ENCODE assay signal across 9 cellular contexts in the genomic region with DNA sequence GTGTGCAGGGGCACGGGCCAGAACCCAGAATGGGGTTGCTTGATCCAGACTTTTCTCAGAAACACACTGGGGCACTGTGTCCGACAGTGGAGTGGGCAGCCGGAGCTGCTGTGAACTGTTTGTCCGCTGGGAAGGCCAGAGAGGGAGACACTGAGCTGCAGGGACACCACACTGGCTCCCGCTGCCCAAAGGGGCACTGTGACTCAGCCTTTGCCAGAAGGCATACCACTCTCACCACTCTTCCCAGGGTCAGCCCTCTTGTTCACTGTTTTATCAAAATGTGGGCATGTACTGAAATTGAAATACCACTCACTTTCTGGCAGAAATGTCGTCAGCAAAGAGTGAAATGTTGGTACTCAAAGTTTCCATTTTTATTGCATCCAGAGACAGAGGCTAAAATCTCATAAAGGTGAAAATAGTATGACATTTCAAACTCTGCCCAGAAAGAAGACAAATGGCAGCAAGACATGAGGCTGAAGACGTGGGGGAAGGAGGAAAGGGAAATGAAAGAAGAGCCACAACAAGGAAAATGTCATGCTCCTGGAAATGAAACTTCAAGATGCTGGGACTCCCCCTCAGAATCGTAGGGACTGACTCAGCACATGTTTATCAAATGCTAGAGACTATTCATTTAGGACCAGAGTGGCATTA. TPM values are rescaled to one million over a fixed set of nuclear protein-coding genes. Genes with fewer than 3 reads are reported as not detected.
A peak's percentile ranks its signal among the peaks of the same experiment; 100 is the strongest.
DNase-seq lines count a peak whose midpoint lies in the region; ATAC-seq, FAIRE-seq and TF ChIP-seq lines count a peak whose summit lies in the region.
"Had no signal": no experiment of that assay in that cellular context is flagged by ENCODE, and none has a peak within 500 bp of the region (broad histone marks: within the 10 kb centered on the region; RNA-seq: fewer than 3 reads in every experiment).

No MANE protein-coding gene starts in this region.

- no peak overlapping the region for H2AFZ ChIP-seq in H1 (ENCODE audit: low read length)

- no peaks in the 10 kb centered on the region for H4K20me1 ChIP-seq in H1 (replicated peaks in 1 of 2; ENCODE audit: control insufficient read depth in 1 of 2, insufficient read depth in 2 of 2, low read length in 2 of 2)

- CTCF ChIA-PET in H1 (lab: Charles Lee; ENCODE audit: partially characterized antibody): interaction anchor here (1.2 kb wide), 1 partner anchor 10 kb away, joined by 3 read pairs; no protein-coding TSS in a partner anchor

- H3K9me3 ChIP-seq in RWPE2 (ENCODE audit: severe bottlenecking) (no peaks in the 10 kb centered on the region), H1 (ENCODE audit: insufficient read depth in 2 of 2, low read depth in 1 of 2, low read length in 1 of 2) (peaks cover 5 to 11% of the 10 kb centered on the region in 2 experiments; a peak in 3 of 4 replicates), right atrium auricular region (no peaks in the 10 kb centered on the region)

- no peak overlapping the region for H2BK20ac ChIP-seq in H1 (ENCODE audit: low read length)

- H2BK5ac ChIP-seq in H1 (ENCODE audit: low read depth, low read length): no peak overlapping the region

- no peaks in the 10 kb centered on the region for H3K79me1 ChIP-seq in H1 (ENCODE audit: low read depth, low read length)

- H3K4me2 ChIP-seq in H1 (ENCODE audit: insufficient read depth in 1 of 2, low read depth in 2 of 2, low read length in 2 of 2): no peak overlapping the region

- no peak overlapping the region for H2AK5ac ChIP-seq in H1 (ENCODE audit: low read depth, low read length)

- H4K5ac ChIP-seq in H1 (ENCODE audit: insufficient read length, low read depth, low read length): no peak overlapping the region

- POLR2A ChIA-PET in H1 (lab: Charles Lee; ENCODE audit: partially characterized antibody): no interaction called here

- WGBS in H1 (ENCODE audit: extremely low coverage in 1 of 2, insufficient coverage in 1 of 2, insufficient read length in 1 of 2, insufficient replicate concordance in 2 of 2, low coverage in 1 of 2, low lambda C conversion rate in 2 of 2, missing lambda C conversion rate in 1 of 2), 2 experiments: 90% methylated on average over 8 of the region's 8 CpGs; no CpG with 5 or more reads in 1 of the 2 experiments

- no peak overlapping the region for H4K8ac ChIP-seq in H1 (ENCODE audit: extremely low read depth, insufficient read depth, low read length)

- no peak overlapping the region for H2BK12ac ChIP-seq in H1 (ENCODE audit: low read depth, low read length)

- H3K23ac ChIP-seq in H1 (ENCODE audit: insufficient read length): no peak overlapping the region

- no peak overlapping the region for H3K56ac ChIP-seq in H1 (replicated peaks; ENCODE audit: insufficient read length, low read depth, low read length)

- FAIRE-seq in H1 (lab: Jason Lieb, UNC): no peak

- H3K4me1 ChIP-seq in RWPE2 (ENCODE audit: insufficient read depth, poor library complexity, severe bottlenecking) (peaks cover 35% of the 10 kb centered on the region), H1 (replicated peaks in 1 of 4; ENCODE audit: control insufficient read depth in 3 of 4, insufficient read depth in 4 of 4, low read length in 3 of 4) (no peaks in the 10 kb centered on the region), right atrium auricular region (peaks cover 0 to 8% of the 10 kb centered on the region in 2 donors)

- no peaks in the 10 kb centered on the region for H3K36me3 ChIP-seq in RWPE2 (ENCODE audit: low read depth)
- no peaks in the 10 kb centered on the region for H3K36me3 ChIP-seq in H1 (ENCODE audit: control insufficient read depth in 2 of 4, insufficient read depth in 4 of 4, low read length in 3 of 4)
- H3K36me3 ChIP-seq in right atrium auricular region: no peaks in the 10 kb centered on the region
- H3K36me3 ChIP-seq: heart right ventricle had no signal

- TF ChIP-seq CTCF in AG10803 (conservative IDR thresholded peaks at IDR 0.05; ENCODE audit: low read length) (peak; percentile 13; the same call in 1 of the 2 replicates), RWPE2 (IDR thresholded peaks at IDR 0.05; ENCODE audit: poor library complexity, severe bottlenecking) (no peak), H1 (IDR thresholded peaks at IDR 0.05; ENCODE audit: control extremely low read depth in 1 of 3, insufficient read depth in 1 of 3, low read depth in 1 of 3, low read length in 3 of 3) (peak; percentile 28 to 42 (median 38); a peak in 3 of 4 replicates), right atrium auricular region (IDR thresholded peaks at IDR 0.05) (no peak), coronary artery (IDR thresholded peaks at IDR 0.05) (no peak)

- no peak overlapping the region for H4K91ac ChIP-seq in H1 (replicated peaks; ENCODE audit: insufficient read length, low read length)

- TF ChIP-seq POLR2A in H1 (IDR thresholded peaks at IDR 0.05; ENCODE audit: control extremely low read depth in 1 of 2, low read depth in 2 of 2, low read length in 2 of 2): no peak

- H3K18ac ChIP-seq in H1 (ENCODE audit: extremely low read depth, low read length): no peak overlapping the region

- H3K27me3 ChIP-seq in RWPE2 (ENCODE audit: insufficient read depth, poor library complexity, severe bottlenecking) (no peaks in the 10 kb centered on the region), H1 (replicated peaks in 1 of 4; ENCODE audit: control insufficient read depth in 3 of 4, extremely low read depth in 1 of 4, insufficient read depth in 3 of 4, low read length in 3 of 4) (no peaks in the 10 kb centered on the region), right atrium auricular region (no peaks in the 10 kb centered on the region)

- ATAC-seq in GM21619 (IDR thresholded peaks at IDR 0.05; ENCODE audit: unreplicated experiment) (peak; percentile 45), RWPE2 (ENCODE audit: low read depth) (no peak)

- TF ChIP-seq EP300 in H1 (IDR thresholded peaks at IDR 0.05; ENCODE audit: borderline replicate concordance in 1 of 2, low read depth in 2 of 2, low read length in 2 of 2): no peak

- no peak overlapping the region for H2BK120ac ChIP-seq in H1 (replicated peaks; ENCODE audit: low read depth, low read length)

- no peak overlapping the region for H3K14ac ChIP-seq in H1 (ENCODE audit: insufficient read length)

- DNase-seq in AG10803 (ENCODE audit: low read depth) (no peak), RWPE2 (ENCODE audit: low spot score) (no peak), H1 (ENCODE audit: low read depth in 1 of 2, low spot score in 2 of 2) (no peak), DMS 273 treated with DMSO at 0.1 percent for 48 hours (lab: John Stamatoyannopoulos, UW) (no peak), 8988T (no peak), right atrium auricular region (ENCODE audit: low spot score) (no peak), coronary artery (ENCODE audit: low spot score) (no peak)
- DNase-seq: heart right ventricle had no signal

- H3K4ac ChIP-seq in H1 (replicated peaks; ENCODE audit: insufficient read length, low read depth, low read length): no peak overlapping the region

- no peaks in the 10 kb centered on the region for H3K79me2 ChIP-seq in H1 (ENCODE audit: control insufficient read depth in 1 of 2, insufficient read depth in 2 of 2, low read length in 2 of 2)

- H3K23me2 ChIP-seq in H1 (ENCODE audit: low read depth, low read length): no peaks in the 10 kb centered on the region

- peak overlapping the region; percentile 96 for H3K27ac ChIP-seq in RWPE2 (ENCODE audit: poor library complexity, severe bottlenecking)
- H3K27ac ChIP-seq in H1 (ENCODE audit: low read depth, low read length): no peak overlapping the region
- no peak overlapping the region for H3K27ac ChIP-seq in right atrium auricular region
- no peak overlapping the region for H3K27ac ChIP-seq in coronary artery

- no peak overlapping the region for H3K9ac ChIP-seq in H1 (replicated peaks in 1 of 4; ENCODE audit: extremely low read depth in 1 of 4, low read depth in 3 of 4, low read length in 3 of 4)

- TF ChIP-seq RAD21 in H1 (IDR thresholded peaks at IDR 0.05 in 1 of 2, conservative IDR thresholded peaks at IDR 0.05 in 1 of 2; ENCODE audit: low read depth in 2 of 2, low read length in 2 of 2): 0 out of 4 replicates have a peak, but pooled peaks have one; percentile 7 to 24

- H2BK15ac ChIP-seq in H1 (ENCODE audit: low read length): no peak overlapping the region

- H3K4me3 ChIP-seq in AG10803 (ENCODE audit: low read length) (no peak overlapping the region), RWPE2 (ENCODE audit: severe bottlenecking) (no peak overlapping the region), H1 (ENCODE audit: extremely low read depth in 1 of 4, insufficient read depth in 2 of 4, low read depth in 3 of 4, low read length in 4 of 4) (no peak overlapping the region), right atrium auricular region (no peak overlapping the region), coronary artery (no peak overlapping the region)

TF ChIP-seq in H1, 55 proteins besides CTCF, POLR2A, EP300 and RAD21:
- no peak for TF ChIP-seq ASH2L (IDR thresholded peaks at IDR 0.05; ENCODE audit: low read length)
- no peak for TF ChIP-seq RNF2 (IDR thresholded peaks at IDR 0.05; ENCODE audit: borderline replicate concordance, low read depth, low read length, missing control alignments, poor library complexity, severe bottlenecking)
- no peak for TF ChIP-seq POU5F1 (IDR thresholded peaks at IDR 0.05; ENCODE audit: low read depth, low read length)
- no peak for TF ChIP-seq SIRT6 (IDR thresholded peaks at IDR 0.05; ENCODE audit: low read length)
- no peak for TF ChIP-seq BRCA1 (IDR thresholded peaks at IDR 0.05; ENCODE audit: low read depth, low read length)
- TF ChIP-seq KDM1A (IDR thresholded peaks at IDR 0.05; ENCODE audit: borderline replicate concordance, low read length): no peak
- TF ChIP-seq GTF2F1 (IDR thresholded peaks at IDR 0.05; ENCODE audit: borderline replicate concordance, low read depth, low read length): no peak
- TF ChIP-seq HDAC6 (IDR thresholded peaks at IDR 0.05; ENCODE audit: low read depth, low read length): no peak

RNA-seq across cellular contexts. Expression of a gene that starts 4.5 kb away (rescaled TPM):
- 0.25 TPM in 1 of 2 replicates, not detected in the other for total RNA-seq in H1 (2021; fragmentation: NEBNext Ultra II Directional; extraction: Animal tissue kit (Norgen Biotek cat#: 25700))
- polyA plus RNA-seq in H1 (2011; rRNA removed): not detected in 2 replicates
- not detected for polyA plus RNA-seq in H1 (2011; cell fraction: cytosol; rRNA removed)
- not detected for polyA plus RNA-seq in H1 (2011; cell fraction: nucleus; rRNA removed)
- not detected in 4 replicates for polyA plus RNA-seq in H1 (2012, experiment 1 of 2)
- not detected for polyA plus RNA-seq in H1 (2012, experiment 2 of 2)
- polyA plus RNA-seq in H1 (2013, experiment 1 of 2): 0.02 TPM
- 0.11 TPM for polyA plus RNA-seq in H1 (2013, experiment 2 of 2)
- polyA minus RNA-seq in H1 (2011; rRNA and poly(A)+ RNA removed): 0.03 TPM in 1 of 2 replicates, not detected in the other
- polyA minus RNA-seq in H1 (2011; cell fraction: cytosol; rRNA and poly(A)+ RNA removed): not detected
- 0.10 TPM for polyA minus RNA-seq in H1 (2011; cell fraction: nucleus; rRNA and poly(A)+ RNA removed)
- 1 to 10 TPM; 3.1 to 3.2 TPM for total RNA-seq in right atrium auricular region

Comparison
In these comparisons a context has a peak if more than half of its experiments do, and no peak if none do; other contexts are left out.
1. CTCF ChIP-seq: peak in AG10803 (single experiment) and H1 (3 of 3); none in RWPE2 (single experiment), right atrium auricular region (0 of 2) and coronary artery (single experiment).